In the genomic region with DNA sequence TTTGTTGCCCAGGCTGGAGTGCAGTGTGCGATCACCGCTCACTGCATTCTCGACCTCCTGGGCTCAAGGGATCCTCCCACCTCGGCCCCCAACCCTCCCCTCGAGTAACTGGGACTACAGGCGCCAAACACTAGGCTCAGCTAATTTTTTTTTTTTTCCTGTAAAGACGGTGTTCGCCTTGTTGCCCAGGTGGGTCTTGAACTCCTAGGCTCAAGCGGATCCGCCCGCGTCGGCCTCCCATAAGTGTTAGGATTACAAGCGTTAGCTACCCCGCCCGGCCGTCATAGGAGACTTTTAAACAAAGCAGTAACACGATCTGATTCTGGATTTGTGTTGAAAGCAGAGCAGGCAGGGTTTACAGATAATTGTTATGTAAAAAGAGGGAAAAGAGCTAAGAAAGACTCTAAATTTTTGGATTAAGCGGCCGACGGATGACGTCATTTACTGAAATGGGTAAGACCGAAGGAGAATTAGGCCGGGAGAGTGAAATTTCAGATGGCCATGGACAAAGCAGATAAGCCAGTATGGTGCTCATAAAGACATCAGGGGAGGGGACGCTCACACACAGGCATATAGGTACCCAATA, we compare ENCODE assay signal across 9 cellular contexts. TPM values are rescaled to one million over a fixed set of nuclear protein-coding genes. Genes with fewer than 3 reads are reported as not detected.
DNase-seq lines count a peak whose midpoint lies in the region; FAIRE-seq and TF ChIP-seq lines count a peak whose summit lies in the region.
"Had no signal": no experiment of that assay in that cellular context is flagged by ENCODE, and none has a peak within 500 bp of the region (broad histone marks: within the 10 kb centered on the region; RNA-seq: fewer than 3 reads in every experiment).

No MANE protein-coding gene starts in this region.

- no peaks in the 10 kb centered on the region for H3K27me3 ChIP-seq in endocrine pancreas (ENCODE audit: control insufficient read depth, insufficient read depth, low read length)
- H3K27me3 ChIP-seq in testis, result no peaks in the 10 kb centered on the region

- H3K4me3 ChIP-seq in endocrine pancreas (ENCODE audit: control insufficient read depth, insufficient read depth, low read length) (peak overlapping the region; percentile 91), testis (peak overlapping the region; percentile 98 to 99)

- CTCF ChIA-PET in HEK293T (lab: Yijun Ruan, JAX), result interaction anchor here (0.6 to 1.3 kb wide), 6 partner anchors 17 to 258 kb away, joined by 3 to 6 read pairs (median 3); no protein-coding TSS in a partner anchor

- POLR2A ChIA-PET in HEK293T (lab: Yijun Ruan, JAX), result interaction anchor here (0.6 to 2.4 kb wide), 18 partner anchors 13 to 239 kb away, joined by 3 to 18 read pairs (median 4); partner anchors contain the start of genes TDRD7 and TMOD1

- H3K27ac ChIP-seq in testis, result peak overlapping the region; percentile 97 to 99

- DNase-seq in GM12891 (ENCODE audit: insufficient read length, low spot score) (no peak), HEK293T (ENCODE audit: extremely low spot score) (no peak), NCI-H1105 (lab: John Stamatoyannopoulos, UW) (peak; percentile 64), mucosa of gallbladder (ENCODE audit: low spot score) (peak; percentile 46), testis (no peak), NK-92 (lab: John Stamatoyannopoulos, UW; ENCODE audit: unreplicated experiment) (no peak)
- peak; percentile 45 for DNase-seq in activated CD4-positive, alpha-beta T cell treated with anti-CD3 and anti-CD28 coated beads for 48 hours

- no peak for TF ChIP-seq POLR2A in GM12891 (IDR thresholded peaks at IDR 0.05; ENCODE audit: low read depth, low read length)
- TF ChIP-seq POLR2A in testis (IDR thresholded peaks at IDR 0.05), result no peak

- no peak for TF ChIP-seq CTCF in testis (IDR thresholded peaks at IDR 0.05)

- H3K9ac ChIP-seq in endocrine pancreas (ENCODE audit: control insufficient read depth, insufficient read depth, low read length), result peak overlapping the region; percentile 88

- FAIRE-seq in GM12891 (lab: Jason Lieb, UNC), result peak; percentile 20
- FAIRE-seq: colon had no signal

- no peaks in the 10 kb centered on the region for H3K9me3 ChIP-seq in endocrine pancreas (ENCODE audit: control insufficient read depth, low read length)
- H3K9me3 ChIP-seq in testis, result no peaks in the 10 kb centered on the region

- 1% methylated on average over 25 of the region's 25 CpGs for WGBS in testis, 2 donors

- no peaks in the 10 kb centered on the region for H3K36me3 ChIP-seq in endocrine pancreas (ENCODE audit: control insufficient read depth, insufficient read depth, low read length)
- H3K36me3 ChIP-seq in testis (ENCODE audit: low read depth, missing control alignments), result no peaks in the 10 kb centered on the region

- H3K4me1 ChIP-seq in endocrine pancreas (ENCODE audit: control insufficient read depth, insufficient read depth, low read length) (peaks cover 19% of the 10 kb centered on the region), testis (peaks cover 36% of the 10 kb centered on the region)

- intact Hi-C loops in testis (cut with DNase I; ENCODE audit: low total_unique reads), result loop anchor here (10.0 kb wide), 2 partner anchors 58 to 62 kb away; partner anchors contain the start of gene XPA

TF ChIP-seq in GM12891, 5 proteins besides CTCF, POLR2A, EP300 and RAD21:
- TF ChIP-seq PAX5 (IDR thresholded peaks at IDR 0.05; ENCODE audit: insufficient read depth, low read length, severe bottlenecking), result no peak
- TF ChIP-seq POU2F2 (IDR thresholded peaks at IDR 0.05; ENCODE audit: low read depth, low read length), result no peak
- TF ChIP-seq SPI1 (IDR thresholded peaks at IDR 0.05; ENCODE audit: low read depth, low read length), result no peak
- no peak for TF ChIP-seq POLR2AphosphoS5 (IDR thresholded peaks at IDR 0.05; ENCODE audit: low read depth, low read length)
- no peak for TF ChIP-seq TAF1 (IDR thresholded peaks at IDR 0.05; ENCODE audit: low read depth, low read length)

TF ChIP-seq in HEK293T, 16 proteins besides CTCF, POLR2A, EP300 and RAD21:
- 0 out of 2 replicates have a peak, but pooled peaks have one; percentile 12 for TF ChIP-seq TARDBP (IDR thresholded peaks at IDR 0.05)
- TF ChIP-seq SP1 (IDR thresholded peaks at IDR 0.05), result no peak
- no peak for TF ChIP-seq NFRKB (IDR thresholded peaks at IDR 0.05)
- no peak for TF ChIP-seq FOXM1 (IDR thresholded peaks at IDR 0.05; ENCODE audit: borderline replicate concordance)
- TF ChIP-seq BHLHE40 (IDR thresholded peaks at IDR 0.05; ENCODE audit: borderline replicate concordance), result no peak
- TF ChIP-seq LEF1 (IDR thresholded peaks at IDR 0.05; ENCODE audit: borderline replicate concordance), result 0 out of 2 replicates have a peak, but pooled peaks have one; percentile 5
- peak; percentile 58 for TF ChIP-seq PKNOX1 (IDR thresholded peaks at IDR 0.05)
- no peak for TF ChIP-seq ARNT (IDR thresholded peaks at IDR 0.05)

RNA-seq across cellular contexts. Expression of gene TSTD2, which starts 0.7 kb away (rescaled TPM):
- 6.3 TPM for polyA plus RNA-seq in GM12891 (2012; ENCODE audit: low read depth, missing spikeins)
- 21.6 TPM for total RNA-seq in mucosa of gallbladder
- 10 to 100 TPM; 31.8 to 35.6 TPM for total RNA-seq in testis
- 20.0 TPM for polyA plus RNA-seq in testis (ENCODE audit: insufficient read depth, low read depth, low replicate concordance)

RNA-seq across cellular contexts. Expression of gene NCBP1, which starts 1.1 kb away (rescaled TPM):
- 18.2 TPM for polyA plus RNA-seq in GM12891 (2012; ENCODE audit: low read depth, missing spikeins)
- total RNA-seq in mucosa of gallbladder (23.9 TPM), testis (10 to 100 TPM; 36.9 to 41.7 TPM)
- polyA plus RNA-seq in testis (ENCODE audit: insufficient read depth, low read depth, low replicate concordance), result 36.6 TPM

Comparison
In these comparisons a context has a peak if more than half of its experiments do, and no peak if none do; other contexts are left out.
1. DNase-seq: peak in NCI-H1105 (single experiment), activated CD4-positive, alpha-beta T cell treated with anti-CD3 and anti-CD28 coated beads for 48 hours (single experiment) and mucosa of gallbladder (single experiment); none in GM12891 (single experiment), HEK293T (single experiment), testis (single experiment) and NK-92 (single experiment).